8 cellular contexts compared by ENCODE assay signal in the genomic region with DNA sequence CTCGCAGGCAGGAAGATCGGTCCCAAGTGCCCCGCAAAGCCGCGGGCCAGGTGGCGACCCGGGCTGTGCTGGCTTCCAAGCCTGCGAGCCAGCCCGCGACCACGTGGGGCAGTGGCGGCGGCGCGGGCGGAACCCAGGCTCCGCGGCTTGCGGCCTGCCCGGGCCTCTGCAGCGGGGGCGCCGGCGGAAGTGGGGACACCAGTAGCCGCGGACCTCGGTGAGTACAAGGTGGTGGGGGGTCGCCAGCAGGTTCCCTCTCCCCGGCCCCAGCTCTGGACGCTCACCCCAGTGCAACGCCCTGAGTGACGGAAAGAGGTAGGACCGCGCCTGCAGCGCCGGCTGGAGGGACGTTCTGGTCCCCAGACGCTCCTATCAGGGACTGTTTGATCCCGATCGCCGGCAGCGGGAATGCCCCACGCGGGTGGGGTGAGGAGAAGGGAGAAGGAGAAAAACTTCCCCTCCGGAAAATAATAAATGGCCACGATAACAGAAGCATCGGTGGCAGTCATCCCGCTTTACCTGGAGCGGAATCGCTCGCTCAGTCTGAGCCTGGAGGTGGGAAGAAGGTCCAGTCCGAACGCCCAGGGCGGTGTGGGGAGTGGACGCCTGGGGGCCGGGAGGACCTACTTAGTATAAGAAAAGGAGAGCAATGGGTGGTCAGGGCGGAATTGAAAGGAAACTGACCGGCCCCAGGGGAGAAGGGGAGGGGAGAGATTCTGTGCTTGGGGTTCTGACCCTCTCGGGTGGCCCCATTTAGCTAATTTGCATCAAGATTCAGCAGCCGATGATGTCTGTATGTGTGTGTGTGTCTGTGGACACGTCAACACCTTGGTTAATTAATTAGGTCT. TPM values are rescaled to one million over a fixed set of nuclear protein-coding genes. Genes with fewer than 3 reads are reported as not detected.
DNase-seq lines count a peak whose midpoint lies in the region; ATAC-seq and TF ChIP-seq lines count a peak whose summit lies in the region.

A gene with protein sequence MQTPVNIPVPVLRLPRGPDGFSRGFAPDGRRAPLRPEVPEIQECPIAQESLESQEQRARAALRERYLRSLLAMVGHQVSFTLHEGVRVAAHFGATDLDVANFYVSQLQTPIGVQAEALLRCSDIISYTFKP (plus strand): TSS at position 198 of the 848 bp plus-strand sequence. CDS start 10,855 bp downstream, outside the sequence.

- peaks cover 38% of the 10 kb centered on the region for H3K79me2 ChIP-seq in OCI-LY1 (ENCODE audit: insufficient read depth, low read length)

- no peak for ATAC-seq in HG02610 (IDR thresholded peaks at IDR 0.05; ENCODE audit: unreplicated experiment)

- H4K20me1 ChIP-seq in OCI-LY1 (ENCODE audit: insufficient read depth, low read length): no peaks in the 10 kb centered on the region

- H3K27ac ChIP-seq in OCI-LY1 (ENCODE audit: low read depth, low read length, poor library complexity, severe bottlenecking): peak within 1 kb of the TSS; percentile 85
- H3K27ac ChIP-seq in epithelial cell of prostate: peak within 1 kb of the TSS; percentile 54

- H3K27me3 ChIP-seq in OCI-LY1 (ENCODE audit: insufficient read depth, low read length): no peaks in the 10 kb centered on the region

- H3K9me2 ChIP-seq in OCI-LY1 (ENCODE audit: low read depth, low read length): no peaks in the 10 kb centered on the region

- peaks cover 48% of the 10 kb centered on the region for H3K4me1 ChIP-seq in OCI-LY1 (ENCODE audit: insufficient read depth, low read length, severe bottlenecking)

- H3K4me2 ChIP-seq in OCI-LY1 (ENCODE audit: low read length): peak within 1 kb of the TSS; percentile 94

- H3K36me3 ChIP-seq in OCI-LY1 (ENCODE audit: insufficient read depth, low read length): peaks cover 34% of the 10 kb centered on the region

- DNase-seq in HT-29 (ENCODE audit: low spot score): peak; percentile 89
- DNase-seq in activated T-cell treated with anti-CD3 and anti-CD28 coated beads for 1 hour (ENCODE audit: low read depth): peak; percentile 71
- DNase-seq in epithelial cell of prostate (ENCODE audit: low read depth, low spot score): no peak
- DNase-seq in mucosa of gallbladder (ENCODE audit: low spot score): peak; percentile 65
- peak; percentile 76 for DNase-seq in stimulated activated CD8-positive, alpha-beta memory T cell treated with anti-CD3 and anti-CD28 coated beads, Interleukin-4, amount 100 ng/mL, for 24 hours (ENCODE audit: low read depth)

- H3F3A ChIP-seq in OCI-LY1 (ENCODE audit: insufficient read depth, low read length): peaks cover 13% of the 10 kb centered on the region

- H3K4me3 ChIP-seq in GM08714 (ENCODE audit: low read length) (peak within 1 kb of the TSS; percentile 92), OCI-LY1 (ENCODE audit: low read depth, low read length, poor library complexity, severe bottlenecking) (peak within 1 kb of the TSS; percentile 90)

- no peak within 1 kb of the TSS for H2AFZ ChIP-seq in OCI-LY1 (ENCODE audit: low read length)

- H3K9me3 ChIP-seq in OCI-LY1 (ENCODE audit: low read length): no peaks in the 10 kb centered on the region

- peak within 1 kb of the TSS; percentile 93 for H3K9ac ChIP-seq in OCI-LY1 (ENCODE audit: low read length)

- TF ChIP-seq CTCF in OCI-LY1 (IDR thresholded peaks at IDR 0.05; ENCODE audit: low read length): peak; percentile 14; the same call in 1 of the 2 replicates

RNA-seq across cellular contexts. Expression of the gene that starts here (rescaled TPM):
- total RNA-seq in HT-29 (2014; rRNA removed; shearing (Covaris generic)): 113 and 137 TPM in 2 replicates
- total RNA-seq in mucosa of gallbladder: 25.2 TPM
